In genomic region chr16:20325005-20325404, GRCh38 we compare ENCODE assay signal across 9 cellular contexts. TPM values are rescaled to one million over a fixed set of nuclear protein-coding genes. Genes with fewer than 3 reads are reported as not detected.
"Had no signal": no experiment of that assay in that cellular context is flagged by ENCODE, and none has a peak within 500 bp of the region (broad histone marks: within the 10 kb centered on the region; RNA-seq: fewer than 3 reads in every experiment).

No MANE protein-coding gene starts in this region.

- H3K4me3 ChIP-seq: GM12878 had no signal

- DNase-seq: GDM1, GF-D8 had no signal

- FAIRE-seq: G401.6, GM12878, GM12891, GM12892, GM18507, GM19239 had no signal

- ATAC-seq: GM12878 had no signal

RNA-seq across cellular contexts. Expression of gene GP2, which starts 2.3 kb away (rescaled TPM):
- total RNA-seq: G401 had no signal
- polyA plus RNA-seq: GM12878 had no signal

RNA-seq across cellular contexts. Expression of gene UMOD, which starts 27.5 kb away (rescaled TPM):
- total RNA-seq: G401, GM12878 had no signal
- polyA plus RNA-seq: GM12878 had no signal
